20 cellular contexts compared by ENCODE assay signal in the genomic region with DNA sequence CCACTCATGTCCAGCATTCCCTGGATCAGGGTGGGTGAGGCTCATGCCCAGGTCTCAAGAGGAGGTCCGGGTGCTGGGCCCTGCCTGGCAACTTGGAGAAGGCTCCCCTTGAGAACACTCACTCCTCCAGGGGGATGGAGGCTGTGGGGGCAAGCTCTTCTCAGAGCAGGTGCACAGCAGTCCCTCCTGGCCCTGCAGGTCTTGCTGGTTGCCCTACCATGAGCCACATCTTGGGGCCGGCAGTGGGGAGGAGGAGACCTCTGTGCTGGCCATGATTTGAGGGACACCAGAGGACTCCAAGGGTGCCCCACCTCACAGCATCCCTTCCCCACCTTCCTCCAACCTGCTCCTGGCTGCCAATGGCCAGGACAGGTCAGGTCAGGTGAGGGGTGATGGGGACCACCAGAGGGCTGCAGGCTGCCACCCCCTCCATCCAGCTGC.
DNase-seq lines count a peak whose midpoint lies in the region; ATAC-seq and TF ChIP-seq lines count a peak whose summit lies in the region.
"Had no signal": no experiment of that assay in that cellular context is flagged by ENCODE, and none has a peak within 500 bp of the region (broad histone marks: within the 10 kb centered on the region; RNA-seq: fewer than 3 reads in every experiment).

No MANE protein-coding gene starts in this region.

- H3K27me3 ChIP-seq in H7 (ENCODE audit: control insufficient read depth, insufficient read depth, low read length) (no peaks in the 10 kb centered on the region), dorsolateral prefrontal cortex (no peaks in the 10 kb centered on the region), osteoblast (ENCODE audit: insufficient read depth, low read length) (no peaks in the 10 kb centered on the region)

- no peak for ATAC-seq in natural killer cell
- ATAC-seq: esophagus mucosa, left ventricle myocardium superior had no signal

- no peaks in the 10 kb centered on the region for H3K36me3 Mint-ChIP-seq in activated T-cell treated with anti-CD3 and anti-CD28 coated beads, Interleukin-2, amount 50 U/mL, for 24 hours (ENCODE audit: low read depth)
- H3K36me3 Mint-ChIP-seq in natural killer cell = no peaks in the 10 kb centered on the region
- H3K36me3 Mint-ChIP-seq: brain, immature natural killer cell had no signal

- H3K9me3 ChIP-seq in osteoblast (ENCODE audit: low read depth, low read length) = no peaks in the 10 kb centered on the region

- H3K36me3 ChIP-seq in H7 (replicated peaks; ENCODE audit: control insufficient read depth, insufficient read depth, low read length) (no peaks in the 10 kb centered on the region), osteoblast (ENCODE audit: insufficient read depth, low read length) (no peaks in the 10 kb centered on the region)

- intact Hi-C loops in dorsolateral prefrontal cortex (cut with DNase I) = loop anchor here in 1 of 2 donors (5.0 kb wide), 1 partner anchor 38 kb away; no protein-coding TSS in a partner anchor
- intact Hi-C loops in natural killer cell (cut with micrococcal nuclease) = no loop called here

- H3K79me2 ChIP-seq in osteoblast (ENCODE audit: insufficient read depth, low read length) = no peaks in the 10 kb centered on the region

- H3K27ac Mint-ChIP-seq in activated T-cell treated with anti-CD3 and anti-CD28 coated beads, Interleukin-2, amount 50 U/mL, for 24 hours = no peak overlapping the region
- no peak overlapping the region for H3K27ac Mint-ChIP-seq in natural killer cell
- H3K27ac Mint-ChIP-seq: activated T-helper 17 cell treated with anti-CD3 and anti-CD28 coated beads, Interleukin-2, amount 50 U/mL, for 72 hours; immature natural killer cell had no signal

- no peak overlapping the region for H3K4me3 Mint-ChIP-seq in activated T-cell treated with anti-CD3 and anti-CD28 coated beads, Interleukin-2, amount 50 U/mL, for 24 hours
- no peak overlapping the region for H3K4me3 Mint-ChIP-seq in natural killer cell
- H3K4me3 Mint-ChIP-seq: activated T-helper 17 cell treated with anti-CD3 and anti-CD28 coated beads, Interleukin-2, amount 50 U/mL, for 72 hours; brain; immature natural killer cell had no signal

- H3K4me1 ChIP-seq in osteoblast (ENCODE audit: insufficient read depth, low read length) = no peaks in the 10 kb centered on the region

- peak; percentile 22 for DNase-seq in activated T-cell treated with anti-CD3 and anti-CD28 coated beads, Interleukin-2, amount 50 U/mL, for 24 hours
- DNase-seq in activated T-cell treated with anti-CD3 and anti-CD28 coated beads, Interleukin-2, amount 50 U/mL, for 1 hour = no peak
- peak; percentile 36 for DNase-seq in H7
- peak in 6 of 10 donors; percentile 15 to 44 (median 31) for DNase-seq in dorsolateral prefrontal cortex
- DNase-seq in osteoblast (ENCODE audit: insufficient read length, low spot score, missing footprints) = peak; percentile 58
- no peak for DNase-seq in natural killer cell
- DNase-seq in iPS-NIHi11 (ENCODE audit: low spot score) = no peak
- DNase-seq in GM19240 (ENCODE audit: insufficient read length, low spot score) = no peak
- DNase-seq: AML-193; foreskin melanocyte; GOT3; immature natural killer cell; left ventricle myocardium superior; NCI-H187 treated with DMSO at 0.1 percent for 48 hours; NCI-H69; stimulated activated CD8-positive, alpha-beta memory T cell treated with anti-CD3 and anti-CD28 coated beads, Interleukin-4, amount 100 ng/mL, for 48 hours; T-helper 1 cell had no signal

- TF ChIP-seq CTCF in dorsolateral prefrontal cortex (IDR thresholded peaks at IDR 0.05 in 54 of 56, conservative IDR thresholded peaks at IDR 0.05 in 2 of 56; ENCODE audit: low read depth in 1 of 56, partially characterized antibody in 56 of 56) = no peak
- TF ChIP-seq CTCF in osteoblast (IDR thresholded peaks at IDR 0.05; ENCODE audit: extremely low read depth, low read depth, low read length) = no peak
- no peak for TF ChIP-seq CTCF in natural killer cell (IDR thresholded peaks at IDR 0.05)

- H3K27ac ChIP-seq in dorsolateral prefrontal cortex = no peak overlapping the region
- H3K27ac ChIP-seq in osteoblast (ENCODE audit: low read depth, low read length) = no peak overlapping the region

- no peak overlapping the region for H3K4me2 ChIP-seq in osteoblast (ENCODE audit: insufficient read depth, low read length)

- H3K4me1 Mint-ChIP-seq in activated T-cell treated with anti-CD3 and anti-CD28 coated beads, Interleukin-2, amount 50 U/mL, for 24 hours (ENCODE audit: low read depth) = peaks cover 9% of the 10 kb centered on the region
- no peaks in the 10 kb centered on the region for H3K4me1 Mint-ChIP-seq in natural killer cell
- H3K4me1 Mint-ChIP-seq: brain, immature natural killer cell had no signal

- H3K4me3 ChIP-seq in H7 (ENCODE audit: insufficient read depth, low read depth, low read length) = no peak overlapping the region
- H3K4me3 ChIP-seq in dorsolateral prefrontal cortex = no peak overlapping the region
- H3K4me3 ChIP-seq in osteoblast (ENCODE audit: insufficient read depth, low read length) = no peak overlapping the region

- no peaks in the 10 kb centered on the region for H3K27me3 Mint-ChIP-seq in activated T-cell treated with anti-CD3 and anti-CD28 coated beads, Interleukin-2, amount 50 U/mL, for 24 hours
- no peaks in the 10 kb centered on the region for H3K27me3 Mint-ChIP-seq in natural killer cell (ENCODE audit: low read depth in 2 of 2)
- H3K27me3 Mint-ChIP-seq: activated T-helper 17 cell treated with anti-CD3 and anti-CD28 coated beads, Interleukin-2, amount 50 U/mL, for 72 hours had no signal

- no peak overlapping the region for H2AFZ ChIP-seq in osteoblast (ENCODE audit: low read length)

- no peaks in the 10 kb centered on the region for H3K9me3 Mint-ChIP-seq in activated T-cell treated with anti-CD3 and anti-CD28 coated beads, Interleukin-2, amount 50 U/mL, for 24 hours
- no peaks in the 10 kb centered on the region for H3K9me3 Mint-ChIP-seq in natural killer cell
- H3K9me3 Mint-ChIP-seq: activated T-helper 17 cell treated with anti-CD3 and anti-CD28 coated beads, Interleukin-2, amount 50 U/mL, for 72 hours; brain; immature natural killer cell had no signal

- no peaks in the 10 kb centered on the region for H4K20me1 ChIP-seq in osteoblast (ENCODE audit: insufficient read depth, low read length)

Comparison
In these comparisons a context has a peak if more than half of its experiments do, and no peak if none do; other contexts are left out.
1. DNase-seq: peak in activated T-cell treated with anti-CD3 and anti-CD28 coated beads, Interleukin-2, amount 50 U/mL, for 24 hours (single experiment), H7 (single experiment), dorsolateral prefrontal cortex (6 of 10) and osteoblast (single experiment); none in activated T-cell treated with anti-CD3 and anti-CD28 coated beads, Interleukin-2, amount 50 U/mL, for 1 hour (single experiment), natural killer cell (single experiment), iPS-NIHi11 (single experiment) and GM19240 (single experiment).